1 cellular context compared by ENCODE assay signal in the genomic region with DNA sequence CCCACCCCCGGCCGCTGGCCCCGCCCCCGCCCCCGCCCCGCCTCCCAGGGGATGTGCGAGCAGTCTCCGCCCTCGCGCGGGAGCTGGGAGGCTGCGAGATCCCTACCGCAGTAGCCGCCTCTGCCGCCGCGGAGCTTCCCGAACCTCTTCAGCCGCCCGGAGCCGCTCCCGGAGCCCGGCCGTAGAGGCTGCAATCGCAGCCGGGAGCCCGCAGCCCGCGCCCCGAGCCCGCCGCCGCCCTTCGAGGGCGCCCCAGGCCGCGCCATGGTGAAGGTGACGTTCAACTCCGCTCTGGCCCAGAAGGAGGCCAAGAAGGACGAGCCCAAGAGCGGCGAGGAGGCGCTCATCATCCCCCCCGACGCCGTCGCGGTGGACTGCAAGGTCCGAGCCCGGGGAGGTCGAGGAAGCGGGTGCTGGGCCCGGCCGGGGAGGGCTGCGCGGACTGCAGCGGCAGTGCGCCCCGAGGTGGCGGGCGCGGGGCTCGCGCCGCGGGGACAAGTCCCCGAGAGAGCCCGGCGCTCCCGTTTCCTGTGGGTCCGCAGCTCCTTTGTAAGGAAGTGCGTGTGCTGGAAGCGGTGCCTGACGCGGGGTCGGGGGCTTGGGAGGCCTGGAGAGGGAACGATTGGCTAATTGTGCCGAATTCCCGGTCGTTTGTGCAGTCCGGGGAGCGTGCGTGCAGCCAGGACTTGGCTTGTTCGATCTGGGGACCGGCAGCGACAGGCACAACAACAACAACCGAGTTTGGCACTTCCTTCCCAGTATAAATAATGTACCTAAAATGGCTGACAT.
TF ChIP-seq lines count a peak whose summit lies in the region.

A gene (plus strand): TSS at position 110 of the 789 bp plus-strand sequence. CDS start 155 bp downstream, at position 265.

TF ChIP-seq in HepG2, 621 proteins besides CTCF, POLR2A, EP300 and RAD21 (continued from another document and continues in another):
- TF ChIP-seq, protein P1, sequence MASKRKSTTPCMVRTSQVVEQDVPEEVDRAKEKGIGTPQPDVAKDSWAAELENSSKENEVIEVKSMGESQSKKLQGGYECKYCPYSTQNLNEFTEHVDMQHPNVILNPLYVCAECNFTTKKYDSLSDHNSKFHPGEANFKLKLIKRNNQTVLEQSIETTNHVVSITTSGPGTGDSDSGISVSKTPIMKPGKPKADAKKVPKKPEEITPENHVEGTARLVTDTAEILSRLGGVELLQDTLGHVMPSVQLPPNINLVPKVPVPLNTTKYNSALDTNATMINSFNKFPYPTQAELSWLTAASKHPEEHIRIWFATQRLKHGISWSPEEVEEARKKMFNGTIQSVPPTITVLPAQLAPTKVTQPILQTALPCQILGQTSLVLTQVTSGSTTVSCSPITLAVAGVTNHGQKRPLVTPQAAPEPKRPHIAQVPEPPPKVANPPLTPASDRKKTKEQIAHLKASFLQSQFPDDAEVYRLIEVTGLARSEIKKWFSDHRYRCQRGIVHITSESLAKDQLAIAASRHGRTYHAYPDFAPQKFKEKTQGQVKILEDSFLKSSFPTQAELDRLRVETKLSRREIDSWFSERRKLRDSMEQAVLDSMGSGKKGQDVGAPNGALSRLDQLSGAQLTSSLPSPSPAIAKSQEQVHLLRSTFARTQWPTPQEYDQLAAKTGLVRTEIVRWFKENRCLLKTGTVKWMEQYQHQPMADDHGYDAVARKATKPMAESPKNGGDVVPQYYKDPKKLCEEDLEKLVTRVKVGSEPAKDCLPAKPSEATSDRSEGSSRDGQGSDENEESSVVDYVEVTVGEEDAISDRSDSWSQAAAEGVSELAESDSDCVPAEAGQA (IDR thresholded peaks at IDR 0.05; ENCODE audit: low read depth), result no peak
- TF ChIP-seq, protein P1 (CRISPR knock-in tag; IDR thresholded peaks at IDR 0.05; ENCODE audit: borderline replicate concordance), result peak; percentile 69
- TF ChIP-seq ZBTB7A (CRISPR knock-in tag; IDR thresholded peaks at IDR 0.05) (no peak), FOXK1 (CRISPR knock-in tag; IDR thresholded peaks at IDR 0.05; ENCODE audit: borderline replicate concordance, low read depth) (no peak; the same call in 1 of the 2 replicates), ZNF232 (CRISPR knock-in tag; IDR thresholded peaks at IDR 0.05; ENCODE audit: borderline replicate concordance) (no peak), ZNF614 (CRISPR knock-in tag; IDR thresholded peaks at IDR 0.05; ENCODE audit: borderline replicate concordance) (no peak), GTF2F1 (IDR thresholded peaks at IDR 0.05; ENCODE audit: low read length) (no peak), ZNF549 (CRISPR knock-in tag; IDR thresholded peaks at IDR 0.05) (no peak), DPF2 (CRISPR knock-in tag; IDR thresholded peaks at IDR 0.05; ENCODE audit: borderline replicate concordance, low read depth) (no peak), ZKSCAN1 (IDR thresholded peaks at IDR 0.05; ENCODE audit: low read length) (no peak), SPEN (CRISPR knock-in tag; IDR thresholded peaks at IDR 0.05; ENCODE audit: low read depth) (peak; percentile 40; the same call in 1 of the 2 replicates), REL (CRISPR knock-in tag; conservative IDR thresholded peaks at IDR 0.05) (no peak; the same call in 1 of the 2 replicates), ZNF10 (CRISPR knock-in tag; IDR thresholded peaks at IDR 0.05; ENCODE audit: borderline replicate concordance, low read depth) (no peak), POLR2G (IDR thresholded peaks at IDR 0.05; ENCODE audit: low read depth, low read length) (peak; percentile 84), KDM3A (CRISPR knock-in tag; IDR thresholded peaks at IDR 0.05; ENCODE audit: low read depth) (no peak), ETV5 (CRISPR knock-in tag; IDR thresholded peaks at IDR 0.05; ENCODE audit: borderline replicate concordance) (no peak), KLF9 (CRISPR knock-in tag; IDR thresholded peaks at IDR 0.05; ENCODE audit: low read depth) (no peak), ZNF550 (CRISPR knock-in tag; IDR thresholded peaks at IDR 0.05; ENCODE audit: borderline replicate concordance) (no peak), DNMT1 (CRISPR knock-in tag; IDR thresholded peaks at IDR 0.05) (peak; percentile 63; the same call in 1 of the 2 replicates), PHF8 (CRISPR knock-in tag; IDR thresholded peaks at IDR 0.05) (no peak), SSRP1 (CRISPR knock-in tag; IDR thresholded peaks at IDR 0.05) (no peak), EHMT2 (IDR thresholded peaks at IDR 0.05; ENCODE audit: borderline replicate concordance, low read depth, low read length) (no peak), RFX3 (CRISPR knock-in tag; IDR thresholded peaks at IDR 0.05) (no peak), ZNF343 (CRISPR knock-in tag; IDR thresholded peaks at IDR 0.05) (no peak), GABPB1 (CRISPR knock-in tag; IDR thresholded peaks at IDR 0.05) (peak; percentile 50; the same call in 1 of the 2 replicates)
- TF ChIP-seq, protein P2, sequence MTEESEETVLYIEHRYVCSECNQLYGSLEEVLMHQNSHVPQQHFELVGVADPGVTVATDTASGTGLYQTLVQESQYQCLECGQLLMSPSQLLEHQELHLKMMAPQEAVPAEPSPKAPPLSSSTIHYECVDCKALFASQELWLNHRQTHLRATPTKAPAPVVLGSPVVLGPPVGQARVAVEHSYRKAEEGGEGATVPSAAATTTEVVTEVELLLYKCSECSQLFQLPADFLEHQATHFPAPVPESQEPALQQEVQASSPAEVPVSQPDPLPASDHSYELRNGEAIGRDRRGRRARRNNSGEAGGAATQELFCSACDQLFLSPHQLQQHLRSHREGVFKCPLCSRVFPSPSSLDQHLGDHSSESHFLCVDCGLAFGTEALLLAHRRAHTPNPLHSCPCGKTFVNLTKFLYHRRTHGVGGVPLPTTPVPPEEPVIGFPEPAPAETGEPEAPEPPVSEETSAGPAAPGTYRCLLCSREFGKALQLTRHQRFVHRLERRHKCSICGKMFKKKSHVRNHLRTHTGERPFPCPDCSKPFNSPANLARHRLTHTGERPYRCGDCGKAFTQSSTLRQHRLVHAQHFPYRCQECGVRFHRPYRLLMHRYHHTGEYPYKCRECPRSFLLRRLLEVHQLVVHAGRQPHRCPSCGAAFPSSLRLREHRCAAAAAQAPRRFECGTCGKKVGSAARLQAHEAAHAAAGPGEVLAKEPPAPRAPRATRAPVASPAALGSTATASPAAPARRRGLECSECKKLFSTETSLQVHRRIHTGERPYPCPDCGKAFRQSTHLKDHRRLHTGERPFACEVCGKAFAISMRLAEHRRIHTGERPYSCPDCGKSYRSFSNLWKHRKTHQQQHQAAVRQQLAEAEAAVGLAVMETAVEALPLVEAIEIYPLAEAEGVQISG (CRISPR knock-in tag; IDR thresholded peaks at IDR 0.05), result peak; percentile 55
- TF ChIP-seq, protein P3, sequence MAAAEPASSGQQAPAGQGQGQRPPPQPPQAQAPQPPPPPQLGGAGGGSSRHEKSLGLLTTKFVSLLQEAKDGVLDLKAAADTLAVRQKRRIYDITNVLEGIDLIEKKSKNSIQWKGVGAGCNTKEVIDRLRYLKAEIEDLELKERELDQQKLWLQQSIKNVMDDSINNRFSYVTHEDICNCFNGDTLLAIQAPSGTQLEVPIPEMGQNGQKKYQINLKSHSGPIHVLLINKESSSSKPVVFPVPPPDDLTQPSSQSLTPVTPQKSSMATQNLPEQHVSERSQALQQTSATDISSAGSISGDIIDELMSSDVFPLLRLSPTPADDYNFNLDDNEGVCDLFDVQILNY (CRISPR knock-in tag; conservative IDR thresholded peaks at IDR 0.05), result no peak
- TF ChIP-seq, protein P4, sequence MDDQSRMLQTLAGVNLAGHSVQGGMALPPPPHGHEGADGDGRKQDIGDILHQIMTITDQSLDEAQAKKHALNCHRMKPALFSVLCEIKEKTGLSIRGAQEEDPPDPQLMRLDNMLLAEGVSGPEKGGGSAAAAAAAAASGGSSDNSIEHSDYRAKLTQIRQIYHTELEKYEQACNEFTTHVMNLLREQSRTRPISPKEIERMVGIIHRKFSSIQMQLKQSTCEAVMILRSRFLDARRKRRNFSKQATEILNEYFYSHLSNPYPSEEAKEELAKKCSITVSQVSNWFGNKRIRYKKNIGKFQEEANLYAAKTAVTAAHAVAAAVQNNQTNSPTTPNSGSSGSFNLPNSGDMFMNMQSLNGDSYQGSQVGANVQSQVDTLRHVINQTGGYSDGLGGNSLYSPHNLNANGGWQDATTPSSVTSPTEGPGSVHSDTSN (CRISPR knock-in tag; IDR thresholded peaks at IDR 0.05; ENCODE audit: borderline replicate concordance), result no peak
- TF ChIP-seq, protein P5, sequence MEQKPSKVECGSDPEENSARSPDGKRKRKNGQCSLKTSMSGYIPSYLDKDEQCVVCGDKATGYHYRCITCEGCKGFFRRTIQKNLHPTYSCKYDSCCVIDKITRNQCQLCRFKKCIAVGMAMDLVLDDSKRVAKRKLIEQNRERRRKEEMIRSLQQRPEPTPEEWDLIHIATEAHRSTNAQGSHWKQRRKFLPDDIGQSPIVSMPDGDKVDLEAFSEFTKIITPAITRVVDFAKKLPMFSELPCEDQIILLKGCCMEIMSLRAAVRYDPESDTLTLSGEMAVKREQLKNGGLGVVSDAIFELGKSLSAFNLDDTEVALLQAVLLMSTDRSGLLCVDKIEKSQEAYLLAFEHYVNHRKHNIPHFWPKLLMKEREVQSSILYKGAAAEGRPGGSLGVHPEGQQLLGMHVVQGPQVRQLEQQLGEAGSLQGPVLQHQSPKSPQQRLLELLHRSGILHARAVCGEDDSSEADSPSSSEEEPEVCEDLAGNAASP (CRISPR knock-in tag; IDR thresholded peaks at IDR 0.05; ENCODE audit: borderline replicate concordance), result no peak
- TF ChIP-seq, protein P6, sequence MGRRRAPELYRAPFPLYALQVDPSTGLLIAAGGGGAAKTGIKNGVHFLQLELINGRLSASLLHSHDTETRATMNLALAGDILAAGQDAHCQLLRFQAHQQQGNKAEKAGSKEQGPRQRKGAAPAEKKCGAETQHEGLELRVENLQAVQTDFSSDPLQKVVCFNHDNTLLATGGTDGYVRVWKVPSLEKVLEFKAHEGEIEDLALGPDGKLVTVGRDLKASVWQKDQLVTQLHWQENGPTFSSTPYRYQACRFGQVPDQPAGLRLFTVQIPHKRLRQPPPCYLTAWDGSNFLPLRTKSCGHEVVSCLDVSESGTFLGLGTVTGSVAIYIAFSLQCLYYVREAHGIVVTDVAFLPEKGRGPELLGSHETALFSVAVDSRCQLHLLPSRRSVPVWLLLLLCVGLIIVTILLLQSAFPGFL (CRISPR knock-in tag; IDR thresholded peaks at IDR 0.05), result no peak
- TF ChIP-seq, protein P7, sequence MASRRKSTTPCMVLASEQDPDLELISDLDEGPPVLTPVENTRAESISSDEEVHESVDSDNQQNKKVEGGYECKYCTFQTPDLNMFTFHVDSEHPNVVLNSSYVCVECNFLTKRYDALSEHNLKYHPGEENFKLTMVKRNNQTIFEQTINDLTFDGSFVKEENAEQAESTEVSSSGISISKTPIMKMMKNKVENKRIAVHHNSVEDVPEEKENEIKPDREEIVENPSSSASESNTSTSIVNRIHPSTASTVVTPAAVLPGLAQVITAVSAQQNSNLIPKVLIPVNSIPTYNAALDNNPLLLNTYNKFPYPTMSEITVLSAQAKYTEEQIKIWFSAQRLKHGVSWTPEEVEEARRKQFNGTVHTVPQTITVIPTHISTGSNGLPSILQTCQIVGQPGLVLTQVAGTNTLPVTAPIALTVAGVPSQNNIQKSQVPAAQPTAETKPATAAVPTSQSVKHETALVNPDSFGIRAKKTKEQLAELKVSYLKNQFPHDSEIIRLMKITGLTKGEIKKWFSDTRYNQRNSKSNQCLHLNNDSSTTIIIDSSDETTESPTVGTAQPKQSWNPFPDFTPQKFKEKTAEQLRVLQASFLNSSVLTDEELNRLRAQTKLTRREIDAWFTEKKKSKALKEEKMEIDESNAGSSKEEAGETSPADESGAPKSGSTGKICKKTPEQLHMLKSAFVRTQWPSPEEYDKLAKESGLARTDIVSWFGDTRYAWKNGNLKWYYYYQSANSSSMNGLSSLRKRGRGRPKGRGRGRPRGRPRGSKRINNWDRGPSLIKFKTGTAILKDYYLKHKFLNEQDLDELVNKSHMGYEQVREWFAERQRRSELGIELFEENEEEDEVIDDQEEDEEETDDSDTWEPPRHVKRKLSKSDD (CRISPR knock-in tag; IDR thresholded peaks at IDR 0.05; ENCODE audit: low read depth), result 0 out of 2 replicates have a peak, but pooled peaks have one; percentile 53
- TF ChIP-seq, protein P8, sequence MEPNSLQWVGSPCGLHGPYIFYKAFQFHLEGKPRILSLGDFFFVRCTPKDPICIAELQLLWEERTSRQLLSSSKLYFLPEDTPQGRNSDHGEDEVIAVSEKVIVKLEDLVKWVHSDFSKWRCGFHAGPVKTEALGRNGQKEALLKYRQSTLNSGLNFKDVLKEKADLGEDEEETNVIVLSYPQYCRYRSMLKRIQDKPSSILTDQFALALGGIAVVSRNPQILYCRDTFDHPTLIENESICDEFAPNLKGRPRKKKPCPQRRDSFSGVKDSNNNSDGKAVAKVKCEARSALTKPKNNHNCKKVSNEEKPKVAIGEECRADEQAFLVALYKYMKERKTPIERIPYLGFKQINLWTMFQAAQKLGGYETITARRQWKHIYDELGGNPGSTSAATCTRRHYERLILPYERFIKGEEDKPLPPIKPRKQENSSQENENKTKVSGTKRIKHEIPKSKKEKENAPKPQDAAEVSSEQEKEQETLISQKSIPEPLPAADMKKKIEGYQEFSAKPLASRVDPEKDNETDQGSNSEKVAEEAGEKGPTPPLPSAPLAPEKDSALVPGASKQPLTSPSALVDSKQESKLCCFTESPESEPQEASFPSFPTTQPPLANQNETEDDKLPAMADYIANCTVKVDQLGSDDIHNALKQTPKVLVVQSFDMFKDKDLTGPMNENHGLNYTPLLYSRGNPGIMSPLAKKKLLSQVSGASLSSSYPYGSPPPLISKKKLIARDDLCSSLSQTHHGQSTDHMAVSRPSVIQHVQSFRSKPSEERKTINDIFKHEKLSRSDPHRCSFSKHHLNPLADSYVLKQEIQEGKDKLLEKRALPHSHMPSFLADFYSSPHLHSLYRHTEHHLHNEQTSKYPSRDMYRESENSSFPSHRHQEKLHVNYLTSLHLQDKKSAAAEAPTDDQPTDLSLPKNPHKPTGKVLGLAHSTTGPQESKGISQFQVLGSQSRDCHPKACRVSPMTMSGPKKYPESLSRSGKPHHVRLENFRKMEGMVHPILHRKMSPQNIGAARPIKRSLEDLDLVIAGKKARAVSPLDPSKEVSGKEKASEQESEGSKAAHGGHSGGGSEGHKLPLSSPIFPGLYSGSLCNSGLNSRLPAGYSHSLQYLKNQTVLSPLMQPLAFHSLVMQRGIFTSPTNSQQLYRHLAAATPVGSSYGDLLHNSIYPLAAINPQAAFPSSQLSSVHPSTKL (CRISPR knock-in tag; IDR thresholded peaks at IDR 0.05), result no peak; the same call in 1 of the 2 replicates
